14 cellular contexts compared by ENCODE assay signal in the genomic region with DNA sequence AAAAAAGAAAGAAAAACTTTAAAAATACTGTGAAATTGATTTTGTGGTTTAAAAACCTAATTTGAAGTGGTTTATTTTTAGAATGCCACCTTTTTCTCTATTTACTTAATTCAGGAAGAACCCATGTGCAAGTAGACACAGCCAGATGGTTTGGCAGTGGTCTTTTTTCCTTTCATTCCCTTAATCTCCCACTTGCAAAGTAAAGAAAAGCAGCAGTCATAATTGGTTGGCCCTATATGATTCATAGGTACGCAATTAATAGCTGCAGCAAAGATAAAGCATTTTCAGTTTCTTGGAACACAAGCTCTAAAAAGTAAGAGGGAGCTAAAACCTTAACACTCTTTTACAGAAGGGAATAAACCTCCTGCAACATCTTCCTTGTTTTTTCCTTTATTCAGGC.
"Had no signal": no experiment of that assay in that cellular context is flagged by ENCODE, and none has a peak within 500 bp of the region (broad histone marks: within the 10 kb centered on the region; RNA-seq: fewer than 3 reads in every experiment).

No MANE protein-coding gene starts in this region.

- H3K9me3 ChIP-seq: colonic mucosa, neutrophil, right atrium auricular region, sigmoid colon had no signal

- H3K27me3 ChIP-seq: colonic mucosa, hepatocyte, neutrophil, right atrium auricular region, sigmoid colon had no signal

- H3K36me3 ChIP-seq: colonic mucosa, neutrophil, right atrium auricular region, sigmoid colon had no signal

- H3K4me2 ChIP-seq: hepatocyte had no signal

- H3K4me3 ChIP-seq: colonic mucosa, hepatocyte, right atrium auricular region, sigmoid colon, skin epidermis had no signal

- H2AFZ ChIP-seq: hepatocyte had no signal

- DNase-seq: colonic mucosa; dermis blood vessel endothelial cell; left colon; left ventricle myocardium superior; naive thymus-derived CD4-positive, alpha-beta T cell; nephron progenitor cell; posterior cingulate gyrus; sigmoid colon; stimulated activated CD4-positive, alpha-beta T cell treated with anti-CD3 and anti-CD28 coated beads, Interleukin-2, amount 100 ng/mL, for 48 hours; stimulated activated naive CD4-positive, alpha-beta T cell treated with Interleukin-2 at 50 U/mL for 16 hours had no signal

- H3K4me1 ChIP-seq: colonic mucosa, sigmoid colon had no signal

- H3K27ac ChIP-seq: colonic mucosa, hepatocyte, neutrophil, right atrium auricular region, sigmoid colon, skin epidermis had no signal
